Comparison of ENCODE assay signal across 23 cellular contexts in the genomic region with DNA sequence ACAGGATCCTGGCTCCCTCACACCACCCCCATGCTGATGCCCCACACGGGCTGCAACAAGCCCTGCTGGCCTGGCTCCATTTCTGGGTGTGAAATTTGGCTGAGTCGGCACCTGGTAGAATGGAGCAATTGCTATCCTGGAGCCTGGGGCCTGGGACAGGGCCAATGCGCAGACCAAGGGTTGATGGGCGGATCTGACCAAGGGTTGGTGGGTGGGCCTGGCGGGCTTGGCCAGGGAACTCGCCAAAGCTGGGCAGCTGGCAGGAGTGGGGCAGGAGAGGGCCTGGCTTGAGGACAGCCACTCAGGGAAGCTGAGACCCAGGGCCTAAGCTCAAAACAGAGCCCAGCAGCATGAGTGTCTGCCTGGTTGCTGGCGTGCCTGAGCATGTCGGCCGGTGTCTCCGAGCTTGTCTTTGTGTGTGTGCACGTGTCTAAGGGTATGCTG.
DNase-seq lines count a peak whose midpoint lies in the region; ATAC-seq, FAIRE-seq and TF ChIP-seq lines count a peak whose summit lies in the region.
"Had no signal": no experiment of that assay in that cellular context is flagged by ENCODE, and none has a peak within 500 bp of the region (broad histone marks: within the 10 kb centered on the region; RNA-seq: fewer than 3 reads in every experiment).

No MANE protein-coding gene starts in this region.

- H3K4me3 ChIP-seq in mammary epithelial cell (replicated peaks in 1 of 3; ENCODE audit: insufficient read depth in 1 of 3, low read depth in 2 of 3, low read length in 3 of 3) (no peak overlapping the region), right lobe of liver (no peak overlapping the region)
- no peak overlapping the region for H3K4me3 ChIP-seq in CD8-positive, alpha-beta T cell (ENCODE audit: low read depth, low read length)
- H3K4me3 ChIP-seq: breast epithelium, GM23338, heart right ventricle had no signal

- H4K20me1 ChIP-seq in mammary epithelial cell (ENCODE audit: insufficient read depth, low read length), result peaks cover 2% of the 10 kb centered on the region

- H3K27me3 ChIP-seq in mammary epithelial cell (ENCODE audit: insufficient read depth, low read length), result no peaks in the 10 kb centered on the region
- no peaks in the 10 kb centered on the region for H3K27me3 ChIP-seq in right lobe of liver
- H3K27me3 ChIP-seq in CD8-positive, alpha-beta T cell (ENCODE audit: insufficient read depth, low read length), result no peaks in the 10 kb centered on the region
- H3K27me3 ChIP-seq: breast epithelium had no signal

- no peaks in the 10 kb centered on the region for H3K79me2 ChIP-seq in mammary epithelial cell (ENCODE audit: insufficient read depth, low read length)

- no peak overlapping the region for H3K9ac ChIP-seq in mammary epithelial cell (ENCODE audit: insufficient read depth, low read length)
- H3K9ac ChIP-seq: SK-N-SH had no signal

- no peak overlapping the region for H3K27ac Mint-ChIP-seq in natural killer cell treated with Interleukin-12 subunit alpha and Interleukin-12 subunit beta and Interleukin-15 and Interleukin-18, amount 100 ng/mL, for 72 hours
- no peak overlapping the region for H3K27ac Mint-ChIP-seq in natural killer cell
- no peak overlapping the region for H3K27ac Mint-ChIP-seq in CD8-positive, alpha-beta T cell
- H3K27ac Mint-ChIP-seq: activated CD4-positive, alpha-beta T cell treated with anti-CD3 and anti-CD28 coated beads, Interleukin-2, amount 10 ng/mL, durations not matched to agents 24 days and 14 days; activated naive CD8-positive, alpha-beta T cell treated with anti-CD3 and anti-CD28 coated beads, Interleukin-2, amount 50 U/mL, for 24 hours; CD4-positive, CD25-positive, alpha-beta regulatory T cell; GM23338; nephron had no signal

- H3K27ac ChIP-seq in mammary epithelial cell (ENCODE audit: insufficient read depth, low read depth, low read length) (peak overlapping the region; percentile 14), right lobe of liver (no peak overlapping the region)
- H3K27ac ChIP-seq in CD8-positive, alpha-beta T cell (ENCODE audit: low read depth, low read length), result no peak overlapping the region
- H3K27ac ChIP-seq: breast epithelium, heart right ventricle had no signal

- no TSS peak for BruUV-seq in mammary epithelial cell (replicated peaks; lab: Mats Ljungman, UMichigan)

- H3K4me1 Mint-ChIP-seq in natural killer cell treated with Interleukin-12 subunit alpha and Interleukin-12 subunit beta and Interleukin-15 and Interleukin-18, amount 100 ng/mL, for 72 hours (ENCODE audit: low read depth in 2 of 2), result peaks cover 0 to 14% of the 10 kb centered on the region in 2 donors
- peaks cover 6 to 14% of the 10 kb centered on the region in 2 donors for H3K4me1 Mint-ChIP-seq in natural killer cell
- no peaks in the 10 kb centered on the region for H3K4me1 Mint-ChIP-seq in CD8-positive, alpha-beta T cell (ENCODE audit: low read depth)
- H3K4me1 Mint-ChIP-seq: activated CD4-positive, alpha-beta T cell treated with anti-CD3 and anti-CD28 coated beads, Interleukin-2, amount 10 ng/mL, durations not matched to agents 24 days and 14 days; CD4-positive, CD25-positive, alpha-beta regulatory T cell had no signal

- peak; percentile 28 for DNase-seq in natural killer cell treated with Interleukin-12 subunit alpha and Interleukin-12 subunit beta and Interleukin-15 and Interleukin-18, amount 100 ng/mL, for 72 hours (ENCODE audit: low spot score)
- DNase-seq in natural killer cell (no peak), mammary epithelial cell (peak; percentile 88), right lobe of liver (peak; percentile 76 to 98 (median 95)), RCC 7860 (ENCODE audit: low spot score) (no peak), NCI-H526 treated with DMSO at 0.1 percent for 48 hours (lab: John Stamatoyannopoulos, UW) (no peak)
- no peak for DNase-seq in activated CD4-positive, alpha-beta T cell treated with anti-CD3 and anti-CD28 coated beads for 48 hours
- DNase-seq in CD8-positive, alpha-beta T cell, result no peak
- DNase-seq: activated CD4-positive, alpha-beta T cell treated with anti-CD3 and anti-CD28 coated beads, Interleukin-2, amount 10 ng/mL, durations not matched to agents 24 days and 14 days; activated naive CD8-positive, alpha-beta T cell treated with anti-CD3 and anti-CD28 coated beads, Interleukin-2, amount 50 U/mL, for 24 hours; CD4-positive, CD25-positive, alpha-beta regulatory T cell; heart right ventricle; IMR-90; mesendoderm; NCI-H1930; NCI-H82; SK-N-SH; stimulated activated CD4-positive, alpha-beta T cell treated with anti-CD3 and anti-CD28 coated beads, Interleukin-4, amount 100 ng/mL, for 4 hours had no signal

- WGBS in mammary epithelial cell (ENCODE audit: low coverage, missing lambda C conversion rate), result 0% methylated on average over 10 of the region's 11 CpGs
- WGBS in right lobe of liver (ENCODE audit: insufficient coverage, low coverage, low lambda C conversion rate, missing lambda C conversion rate), result 0% methylated on average over 1 of the region's 11 CpGs

- TF ChIP-seq POLR2A in right lobe of liver (IDR thresholded peaks at IDR 0.05), result no peak

- in situ Hi-C loops in mammary epithelial cell (cut with MboI; ENCODE audit: low sequenced_read_pairs in 2 of 2), result no loop called here

- H3K4me3 Mint-ChIP-seq in natural killer cell treated with Interleukin-12 subunit alpha and Interleukin-12 subunit beta and Interleukin-15 and Interleukin-18, amount 100 ng/mL, for 72 hours, result no peak overlapping the region
- no peak overlapping the region for H3K4me3 Mint-ChIP-seq in natural killer cell
- no peak overlapping the region for H3K4me3 Mint-ChIP-seq in CD8-positive, alpha-beta T cell
- H3K4me3 Mint-ChIP-seq: activated CD4-positive, alpha-beta T cell treated with anti-CD3 and anti-CD28 coated beads, Interleukin-2, amount 10 ng/mL, durations not matched to agents 24 days and 14 days; activated naive CD8-positive, alpha-beta T cell treated with anti-CD3 and anti-CD28 coated beads, Interleukin-2, amount 50 U/mL, for 24 hours; GM23338; nephron had no signal

- H3K9me3 ChIP-seq in mammary epithelial cell (replicated peaks; ENCODE audit: insufficient read depth, low read length) (no peaks in the 10 kb centered on the region), right lobe of liver (no peaks in the 10 kb centered on the region)
- no peaks in the 10 kb centered on the region for H3K9me3 ChIP-seq in CD8-positive, alpha-beta T cell (ENCODE audit: low read length)
- H3K9me3 ChIP-seq: breast epithelium, heart right ventricle, SK-N-SH had no signal

- TF ChIP-seq CTCF in natural killer cell (IDR thresholded peaks at IDR 0.05), result no peak
- TF ChIP-seq CTCF in mammary epithelial cell (conservative IDR thresholded peaks at IDR 0.05 in 1 of 2, IDR thresholded peaks at IDR 0.05 in 1 of 2; ENCODE audit: extremely low read depth in 1 of 2, insufficient read depth in 1 of 2, low read depth in 1 of 2, low read length in 2 of 2), result no peak
- no peak for TF ChIP-seq CTCF in right lobe of liver (IDR thresholded peaks at IDR 0.05)
- TF ChIP-seq CTCF in CD8-positive, alpha-beta T cell (IDR thresholded peaks at IDR 0.05), result no peak

- peak overlapping the region; percentile 75 for H2AFZ ChIP-seq in mammary epithelial cell (ENCODE audit: low read depth, low read length)
- H2AFZ ChIP-seq: GM23338 had no signal

- no peaks in the 10 kb centered on the region for H3K36me3 Mint-ChIP-seq in natural killer cell treated with Interleukin-12 subunit alpha and Interleukin-12 subunit beta and Interleukin-15 and Interleukin-18, amount 100 ng/mL, for 72 hours
- H3K36me3 Mint-ChIP-seq in natural killer cell, result no peaks in the 10 kb centered on the region
- H3K36me3 Mint-ChIP-seq in CD8-positive, alpha-beta T cell, result no peaks in the 10 kb centered on the region
- H3K36me3 Mint-ChIP-seq: CD4-positive, CD25-positive, alpha-beta regulatory T cell had no signal

- dilution Hi-C loops in mammary epithelial cell (cut with HindIII; ENCODE audit: low sequenced_read_pairs), result no loop called here

- CTCF ChIA-PET in mammary epithelial cell (lab: Charles Lee; ENCODE audit: low non-redundant PET), result no interaction called here
- CTCF ChIA-PET in CD8-positive, alpha-beta T cell (lab: Charles Lee), result no interaction called here

- H3K36me3 ChIP-seq in mammary epithelial cell (ENCODE audit: insufficient read depth, low read length), result no peaks in the 10 kb centered on the region
- H3K36me3 ChIP-seq in right lobe of liver, result no peaks in the 10 kb centered on the region
- H3K36me3 ChIP-seq in CD8-positive, alpha-beta T cell (ENCODE audit: insufficient read depth, low read length), result no peaks in the 10 kb centered on the region
- H3K36me3 ChIP-seq: breast epithelium, heart right ventricle had no signal

- peak overlapping the region; percentile 86 for H3K4me2 ChIP-seq in mammary epithelial cell (ENCODE audit: insufficient read depth, low read depth, low read length)
- H3K4me2 ChIP-seq: GM23338, SK-N-SH had no signal

- H3K9me3 Mint-ChIP-seq in natural killer cell treated with Interleukin-12 subunit alpha and Interleukin-12 subunit beta and Interleukin-15 and Interleukin-18, amount 100 ng/mL, for 72 hours, result no peaks in the 10 kb centered on the region
- no peaks in the 10 kb centered on the region for H3K9me3 Mint-ChIP-seq in natural killer cell
- H3K9me3 Mint-ChIP-seq in CD8-positive, alpha-beta T cell, result no peaks in the 10 kb centered on the region
- H3K9me3 Mint-ChIP-seq: activated CD4-positive, alpha-beta T cell treated with anti-CD3 and anti-CD28 coated beads, Interleukin-2, amount 10 ng/mL, durations not matched to agents 24 days and 14 days; activated naive CD8-positive, alpha-beta T cell treated with anti-CD3 and anti-CD28 coated beads, Interleukin-2, amount 50 U/mL, for 24 hours; CD4-positive, CD25-positive, alpha-beta regulatory T cell; GM23338; nephron had no signal

- POLR2A ChIA-PET in CD8-positive, alpha-beta T cell (lab: Charles Lee), result no interaction called here

- H3K27me3 Mint-ChIP-seq in natural killer cell treated with Interleukin-12 subunit alpha and Interleukin-12 subunit beta and Interleukin-15 and Interleukin-18, amount 100 ng/mL, for 72 hours, result no peaks in the 10 kb centered on the region
- H3K27me3 Mint-ChIP-seq in natural killer cell (ENCODE audit: low read depth in 2 of 2), result peaks cover 0 to 10% of the 10 kb centered on the region in 2 donors
- H3K27me3 Mint-ChIP-seq in CD8-positive, alpha-beta T cell (ENCODE audit: low read depth), result no peaks in the 10 kb centered on the region
- H3K27me3 Mint-ChIP-seq: activated CD4-positive, alpha-beta T cell treated with anti-CD3 and anti-CD28 coated beads, Interleukin-2, amount 10 ng/mL, durations not matched to agents 24 days and 14 days had no signal

- FAIRE-seq in RCC 7860 (lab: Jason Lieb, UNC), result no peak
- FAIRE-seq: GM18507 had no signal

- ATAC-seq in natural killer cell treated with Interleukin-12 subunit alpha and Interleukin-12 subunit beta and Interleukin-15 and Interleukin-18, amount 100 ng/mL, for 72 hours, result no peak
- no peak for ATAC-seq in natural killer cell
- peak; percentile 92 to 96 (median 95) for ATAC-seq in right lobe of liver
- ATAC-seq in CD8-positive, alpha-beta T cell, result no peak
- ATAC-seq: activated naive CD8-positive, alpha-beta T cell treated with anti-CD3 and anti-CD28 coated beads, Interleukin-2, amount 50 U/mL, for 24 hours; GM23338; heart right ventricle; Panc1 had no signal

- H3K4me1 ChIP-seq in mammary epithelial cell (ENCODE audit: insufficient read depth, low read length), result peaks cover 18% of the 10 kb centered on the region
- H3K4me1 ChIP-seq in right lobe of liver, result peaks cover 0 to 21% (median 3%) of the 10 kb centered on the region in 4 donors
- no peaks in the 10 kb centered on the region for H3K4me1 ChIP-seq in CD8-positive, alpha-beta T cell (ENCODE audit: insufficient read depth, low read length)
- H3K4me1 ChIP-seq: breast epithelium, heart right ventricle had no signal

- intact Hi-C loops in natural killer cell (cut with micrococcal nuclease) (no loop called here), mammary epithelial cell (cut with micrococcal nuclease) (loop anchor here (2.0 to 5.0 kb wide), 3 partner anchors 21 to 90 kb away; partner anchors contain the start of gene POU3F1), right lobe of liver (cut with DNase I) (no loop called here)
- intact Hi-C loops in CD8-positive, alpha-beta T cell (cut with DNase I, micrococcal nuclease), result loop anchor here in 1 of 2 experiments (5.0 kb wide), 1 partner anchor 680 kb away; no protein-coding TSS in a partner anchor

Comparison
In these comparisons a context has a peak if more than half of its experiments do, and no peak if none do; other contexts are left out.
1. DNase-seq: peak in natural killer cell treated with Interleukin-12 subunit alpha and Interleukin-12 subunit beta and Interleukin-15 and Interleukin-18, amount 100 ng/mL, for 72 hours (single experiment), mammary epithelial cell (single experiment) and right lobe of liver (3 of 3); none in natural killer cell (single experiment), activated CD4-positive, alpha-beta T cell treated with anti-CD3 and anti-CD28 coated beads for 48 hours (single experiment), CD8-positive, alpha-beta T cell (0 of 7), RCC 7860 (single experiment) and NCI-H526 treated with DMSO at 0.1 percent for 48 hours (single experiment).
2. ATAC-seq: peak in right lobe of liver (4 of 4); none in natural killer cell treated with Interleukin-12 subunit alpha and Interleukin-12 subunit beta and Interleukin-15 and Interleukin-18, amount 100 ng/mL, for 72 hours (0 of 2), natural killer cell (0 of 3) and CD8-positive, alpha-beta T cell (single experiment).